In genomic region chr5:138559937-138560336, GRCh38 we compare ENCODE assay signal across 1 cellular context.
TF ChIP-seq lines count a peak whose summit lies in the region.

No MANE protein-coding gene starts in this region.

TF ChIP-seq in GM12878, 131 proteins besides CTCF, POLR2A, EP300 and RAD21:
- no peak for TF ChIP-seq POLR2AphosphoS2 (IDR thresholded peaks at IDR 0.05; ENCODE audit: low read depth, low read length)
- no peak for TF ChIP-seq SMAD1 (IDR thresholded peaks at IDR 0.05; ENCODE audit: low read depth, partially characterized antibody)
- TF ChIP-seq RCOR1 (conservative IDR thresholded peaks at IDR 0.05; ENCODE audit: low read depth, low read length): no peak
- no peak for TF ChIP-seq RUNX3 (IDR thresholded peaks at IDR 0.05; ENCODE audit: low read length)
- no peak for TF ChIP-seq ZNF24 (IDR thresholded peaks at IDR 0.05)
- no peak for TF ChIP-seq CBX5 (IDR thresholded peaks at IDR 0.05; ENCODE audit: low read depth)
- TF ChIP-seq SIX5 (IDR thresholded peaks at IDR 0.05; ENCODE audit: low read depth, low read length, severe bottlenecking): no peak
- TF ChIP-seq, protein P1, sequence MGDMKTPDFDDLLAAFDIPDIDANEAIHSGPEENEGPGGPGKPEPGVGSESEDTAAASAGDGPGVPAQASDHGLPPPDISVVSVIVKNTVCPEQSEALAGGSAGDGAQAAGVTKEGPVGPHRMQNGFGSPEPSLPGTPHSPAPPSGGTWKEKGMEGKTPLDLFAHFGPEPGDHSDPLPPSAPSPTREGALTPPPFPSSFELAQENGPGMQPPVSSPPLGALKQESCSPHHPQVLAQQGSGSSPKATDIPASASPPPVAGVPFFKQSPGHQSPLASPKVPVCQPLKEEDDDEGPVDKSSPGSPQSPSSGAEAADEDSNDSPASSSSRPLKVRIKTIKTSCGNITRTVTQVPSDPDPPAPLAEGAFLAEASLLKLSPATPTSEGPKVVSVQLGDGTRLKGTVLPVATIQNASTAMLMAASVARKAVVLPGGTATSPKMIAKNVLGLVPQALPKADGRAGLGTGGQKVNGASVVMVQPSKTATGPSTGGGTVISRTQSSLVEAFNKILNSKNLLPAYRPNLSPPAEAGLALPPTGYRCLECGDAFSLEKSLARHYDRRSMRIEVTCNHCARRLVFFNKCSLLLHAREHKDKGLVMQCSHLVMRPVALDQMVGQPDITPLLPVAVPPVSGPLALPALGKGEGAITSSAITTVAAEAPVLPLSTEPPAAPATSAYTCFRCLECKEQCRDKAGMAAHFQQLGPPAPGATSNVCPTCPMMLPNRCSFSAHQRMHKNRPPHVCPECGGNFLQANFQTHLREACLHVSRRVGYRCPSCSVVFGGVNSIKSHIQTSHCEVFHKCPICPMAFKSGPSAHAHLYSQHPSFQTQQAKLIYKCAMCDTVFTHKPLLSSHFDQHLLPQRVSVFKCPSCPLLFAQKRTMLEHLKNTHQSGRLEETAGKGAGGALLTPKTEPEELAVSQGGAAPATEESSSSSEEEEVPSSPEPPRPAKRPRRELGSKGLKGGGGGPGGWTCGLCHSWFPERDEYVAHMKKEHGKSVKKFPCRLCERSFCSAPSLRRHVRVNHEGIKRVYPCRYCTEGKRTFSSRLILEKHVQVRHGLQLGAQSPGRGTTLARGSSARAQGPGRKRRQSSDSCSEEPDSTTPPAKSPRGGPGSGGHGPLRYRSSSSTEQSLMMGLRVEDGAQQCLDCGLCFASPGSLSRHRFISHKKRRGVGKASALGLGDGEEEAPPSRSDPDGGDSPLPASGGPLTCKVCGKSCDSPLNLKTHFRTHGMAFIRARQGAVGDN (IDR thresholded peaks at IDR 0.05): no peak
- no peak for TF ChIP-seq RAD51 (IDR thresholded peaks at IDR 0.05)
- TF ChIP-seq, protein P2, sequence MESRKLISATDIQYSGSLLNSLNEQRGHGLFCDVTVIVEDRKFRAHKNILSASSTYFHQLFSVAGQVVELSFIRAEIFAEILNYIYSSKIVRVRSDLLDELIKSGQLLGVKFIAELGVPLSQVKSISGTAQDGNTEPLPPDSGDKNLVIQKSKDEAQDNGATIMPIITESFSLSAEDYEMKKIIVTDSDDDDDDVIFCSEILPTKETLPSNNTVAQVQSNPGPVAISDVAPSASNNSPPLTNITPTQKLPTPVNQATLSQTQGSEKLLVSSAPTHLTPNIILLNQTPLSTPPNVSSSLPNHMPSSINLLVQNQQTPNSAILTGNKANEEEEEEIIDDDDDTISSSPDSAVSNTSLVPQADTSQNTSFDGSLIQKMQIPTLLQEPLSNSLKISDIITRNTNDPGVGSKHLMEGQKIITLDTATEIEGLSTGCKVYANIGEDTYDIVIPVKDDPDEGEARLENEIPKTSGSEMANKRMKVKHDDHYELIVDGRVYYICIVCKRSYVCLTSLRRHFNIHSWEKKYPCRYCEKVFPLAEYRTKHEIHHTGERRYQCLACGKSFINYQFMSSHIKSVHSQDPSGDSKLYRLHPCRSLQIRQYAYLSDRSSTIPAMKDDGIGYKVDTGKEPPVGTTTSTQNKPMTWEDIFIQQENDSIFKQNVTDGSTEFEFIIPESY (IDR thresholded peaks at IDR 0.05): no peak
- no peak for TF ChIP-seq ZNF217 (IDR thresholded peaks at IDR 0.05)
